In genomic region chr9:20622330-20623020, GRCh38 we compare ENCODE assay signal across 8 cellular contexts. TPM values are rescaled to one million over a fixed set of nuclear protein-coding genes. Genes with fewer than 3 reads are reported as not detected.
DNase-seq lines count a peak whose midpoint lies in the region; ATAC-seq, FAIRE-seq and TF ChIP-seq lines count a peak whose summit lies in the region.

MLLT3 (minus strand) TSS chr9:20622499.

- H3K27ac ChIP-seq in ascending aorta (peak within 1 kb of the TSS; percentile 69 to 91), rectal smooth muscle tissue (ENCODE audit: low read depth, low read length) (peak within 1 kb of the TSS; percentile 88), vagina (peak within 1 kb of the TSS; percentile 95)

- no peaks in the 10 kb centered on the region for H3K36me3 ChIP-seq in ascending aorta
- H3K36me3 ChIP-seq in rectal smooth muscle tissue (ENCODE audit: control insufficient read depth, insufficient read depth, low read length), result no peaks in the 10 kb centered on the region
- H3K36me3 ChIP-seq in vagina, result no peaks in the 10 kb centered on the region

- no peaks in the 10 kb centered on the region for H3K9me3 ChIP-seq in ascending aorta
- H3K9me3 ChIP-seq in vagina, result no peaks in the 10 kb centered on the region

- DNase-seq in GM12892 (ENCODE audit: insufficient read length) (peak; percentile 81), NCI-H1436 treated with DMSO at 0.1 percent for 48 hours (lab: John Stamatoyannopoulos, UW) (peak; percentile 85), ascending aorta (ENCODE audit: low spot score in 2 of 2) (peak; percentile 82 to 98), hepatic stellate cell (ENCODE audit: low spot score) (peak; percentile 96), vagina (ENCODE audit: extremely low spot score in 2 of 2) (peak in 1 of 2 donors; percentile 94)

- H3K4me1 ChIP-seq in ascending aorta (peaks cover 3 to 8% of the 10 kb centered on the region in 2 donors), rectal smooth muscle tissue (ENCODE audit: control insufficient read depth, insufficient read depth, low read length) (peaks cover 2% of the 10 kb centered on the region), vagina (peaks cover 24% of the 10 kb centered on the region)

- ATAC-seq in HG02840 (IDR thresholded peaks at IDR 0.05; ENCODE audit: low FRiP score, unreplicated experiment), result peak; percentile 80

- intact Hi-C loops in T-helper 1 cell treated with Interleukin-12 subunit alpha and Interleukin-12 subunit beta and Interleukin-4 antibody, amounts not matched to agents 30 ng/mL and 1 ng/mL, for 36 hours (cut with micrococcal nuclease), result loop anchor here (1.0 to 10.0 kb wide), 26 partner anchors 18 to 1450 kb away; partner anchors contain the start of genes ACER2, DENND4C, FOCAD and HACD4
- intact Hi-C loops in ascending aorta (cut with DNase I), result loop anchor here (1.0 to 5.0 kb wide), 4 partner anchors 62 to 490 kb away; partner anchors contain the start of gene FOCAD
- intact Hi-C loops in vagina (cut with DNase I), result loop anchor here (10.0 kb wide), 2 partner anchors 62 to 322 kb away; partner anchors contain the start of gene FOCAD

- peak within 1 kb of the TSS; percentile 89 for H3K4me3 ChIP-seq in ascending aorta
- peak within 1 kb of the TSS; percentile 90 for H3K4me3 ChIP-seq in rectal smooth muscle tissue (ENCODE audit: low read length)
- peak within 1 kb of the TSS; percentile 75 to 95 for H3K4me3 ChIP-seq in vagina

- FAIRE-seq in GM12892 (lab: Jason Lieb, UNC), result peak; percentile 98

- TF ChIP-seq POLR2A in GM12892 (IDR thresholded peaks at IDR 0.05; ENCODE audit: low read depth, low read length) (peak; percentile 51; the same call in 1 of the 2 replicates), vagina (IDR thresholded peaks at IDR 0.05) (peak in 1 of 2 donors; percentile 76)

- TF ChIP-seq CTCF in ascending aorta (IDR thresholded peaks at IDR 0.05), result no peak
- no peak for TF ChIP-seq CTCF in vagina (IDR thresholded peaks at IDR 0.05)

- no peaks in the 10 kb centered on the region for H3K27me3 ChIP-seq in ascending aorta
- no peaks in the 10 kb centered on the region for H3K27me3 ChIP-seq in rectal smooth muscle tissue (ENCODE audit: control insufficient read depth, insufficient read depth, low read length)
- H3K27me3 ChIP-seq in vagina, result no peaks in the 10 kb centered on the region

- peak within 1 kb of the TSS; percentile 75 for H3K9ac ChIP-seq in rectal smooth muscle tissue (ENCODE audit: low read length)

RNA-seq across cellular contexts. Expression of gene MLLT3, which starts in this region (rescaled TPM):
- polyA plus RNA-seq in GM12892 (2012; ENCODE audit: missing spikeins), result 32.7 TPM
- 50.7 and 51.0 TPM in 2 replicates for total RNA-seq in T-helper 1 cell treated with Interleukin-12 subunit alpha and Interleukin-12 subunit beta and Interleukin-4 antibody, amounts not matched to agents 30 ng/mL and 1 ng/mL, for 36 hours
- total RNA-seq in ascending aorta (16.8 TPM), vagina (8.8 TPM)
